27 cellular contexts compared by ENCODE assay signal in genomic region chr6:112342511-112342910, GRCh38. TPM values are rescaled to one million over a fixed set of nuclear protein-coding genes. Genes with fewer than 3 reads are reported as not detected.
"Had no signal": no experiment of that assay in that cellular context is flagged by ENCODE, and none has a peak within 500 bp of the region (broad histone marks: within the 10 kb centered on the region; RNA-seq: fewer than 3 reads in every experiment).

No MANE protein-coding gene starts in this region.

- H3K27me3 Mint-ChIP-seq: stimulated activated naive B cell treated with anti-CD40 and anti-IgM and Interleukin-4, amounts not matched to agents 10 μg/mL and 1 μg/mL and 100 μg/mL, for 72 hours had no signal

- H3K36me3 ChIP-seq: left ventricle myocardium inferior, ovary, right atrium auricular region, right lobe of liver, stomach, thyroid gland, transverse colon, upper lobe of left lung, vagina had no signal

- H3K4me1 Mint-ChIP-seq: mesothelial cell of epicardium, naive B cell had no signal

- H3K27ac ChIP-seq: hepatocyte, left ventricle myocardium inferior, ovary, right atrium auricular region, right lobe of liver, stomach, testis, thyroid gland, transverse colon, upper lobe of left lung, vagina had no signal

- H3K9me3 ChIP-seq: left ventricle myocardium inferior, ovary, right atrium auricular region, right lobe of liver, stomach, testis, thyroid gland, transverse colon, upper lobe of left lung, vagina had no signal

- DNase-seq: islet precursor cell; left ventricle myocardium inferior; mesendoderm; naive B cell; ovary; right lobe of liver; stimulated activated CD4-positive, alpha-beta T cell treated with anti-CD3 and anti-CD28 coated beads, Interleukin-1b, Interleukin-23, amount 100 ng/mL, for 48 hours; stimulated activated CD4-positive, alpha-beta T cell treated with anti-CD3 and anti-CD28 coated beads, Interleukin-2, amount 100 ng/mL, for 48 hours; stimulated activated CD4-positive, alpha-beta T cell treated with anti-CD3 and anti-CD28 coated beads, Interleukin-4, amount 100 ng/mL, for 4 hours; stimulated activated CD8-positive, alpha-beta memory T cell treated with anti-CD3 and anti-CD28 coated beads, Interleukin-4, amount 100 ng/mL, for 48 hours; stimulated activated naive B cell treated with anti-CD40 and anti-IgM and Interleukin-4, amounts not matched to agents 10 μg/mL and 1 μg/mL and 100 μg/mL, for 72 hours; stimulated activated naive CD8-positive, alpha-beta T cell treated with anti-CD3 and anti-CD28 coated beads, Interleukin-15, Interleukin-2, amounts not matched to agents 100 U/mL and 50 U/mL, for 24 hours; stomach; testis; thyroid gland; transverse colon; upper lobe of left lung had no signal

- H3K4me3 ChIP-seq: hepatocyte, left ventricle myocardium inferior, lung, ovary, right atrium auricular region, right lobe of liver, smooth muscle cell, stomach, testis, thyroid gland, transverse colon, upper lobe of left lung, vagina had no signal

- H3K4me1 ChIP-seq: left ventricle myocardium inferior, right atrium auricular region, right lobe of liver, testis, thyroid gland, transverse colon, upper lobe of left lung, vagina had no signal

- H3K27me3 ChIP-seq: hepatocyte, ovary, right atrium auricular region, right lobe of liver, stomach, testis, thyroid gland, transverse colon, upper lobe of left lung, vagina had no signal

- H3K4me3 Mint-ChIP-seq: mesothelial cell of epicardium; naive B cell; nephron; stimulated activated naive B cell treated with anti-CD40 and anti-IgM and Interleukin-4, amounts not matched to agents 10 μg/mL and 1 μg/mL and 100 μg/mL, for 72 hours had no signal

- ATAC-seq: right lobe of liver; stimulated activated naive B cell treated with anti-CD40 and anti-IgM and Interleukin-4, amounts not matched to agents 10 μg/mL and 1 μg/mL and 100 μg/mL, for 72 hours; stimulated activated naive CD8-positive, alpha-beta T cell treated with anti-CD3 and anti-CD28 coated beads, Interleukin-15, Interleukin-2, amounts not matched to agents 100 U/mL and 50 U/mL, for 24 hours had no signal

- H3K9me3 Mint-ChIP-seq: mesothelial cell of epicardium; naive B cell; nephron; stimulated activated naive B cell treated with anti-CD40 and anti-IgM and Interleukin-4, amounts not matched to agents 10 μg/mL and 1 μg/mL and 100 μg/mL, for 72 hours had no signal

- H3K36me3 Mint-ChIP-seq: mesothelial cell of epicardium; naive B cell; stimulated activated naive B cell treated with anti-CD40 and anti-IgM and Interleukin-4, amounts not matched to agents 10 μg/mL and 1 μg/mL and 100 μg/mL, for 72 hours had no signal

- H3K27ac Mint-ChIP-seq: mesothelial cell of epicardium; naive B cell; progenitor cell of endocrine pancreas; stimulated activated naive B cell treated with anti-CD40 and anti-IgM and Interleukin-4, amounts not matched to agents 10 μg/mL and 1 μg/mL and 100 μg/mL, for 72 hours had no signal

RNA-seq across cellular contexts. Expression of gene RFPL4B, which starts 4.6 kb away (rescaled TPM):
- total RNA-seq: hepatocyte, kidney epithelial cell, left ventricle myocardium inferior, lower leg skin, lung, mesothelial cell of epicardium, ovary, progenitor cell of endocrine pancreas, right atrium auricular region, right lobe of liver, smooth muscle cell, stomach, thyroid gland, transverse colon, vagina had no signal
